Comparison of ENCODE assay signal across 1 cellular context in the genomic region with DNA sequence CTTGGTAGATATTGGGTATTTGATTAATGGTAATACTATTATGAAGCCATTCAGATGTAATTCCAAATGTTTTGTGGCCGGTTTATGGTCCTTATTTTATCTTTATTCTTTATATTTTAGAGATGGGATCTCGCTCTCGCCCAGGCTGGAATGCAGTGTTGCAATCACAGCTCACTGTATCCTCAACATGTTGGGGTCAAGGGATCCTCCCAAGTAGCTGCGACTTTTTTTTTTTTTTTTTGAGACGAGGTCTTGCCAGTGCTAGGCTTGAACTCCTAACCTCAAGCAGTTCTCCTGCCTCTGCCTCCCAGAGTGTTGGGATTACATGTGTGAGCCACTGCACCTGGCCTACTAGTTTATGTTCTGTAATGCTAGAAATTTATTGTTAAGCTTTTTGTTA.
TF ChIP-seq lines count a peak whose summit lies in the region.

No MANE protein-coding gene starts in this region.

TF ChIP-seq in H1, 55 proteins besides CTCF, POLR2A, EP300 and RAD21:
- no peak for TF ChIP-seq SRF (IDR thresholded peaks at IDR 0.05; ENCODE audit: low read depth, low read length)
- 0 out of 2 replicates have a peak, but pooled peaks have one; percentile 17 for TF ChIP-seq CEBPB (IDR thresholded peaks at IDR 0.05; ENCODE audit: low read depth, low read length)
TF ChIP-seq in H1: peak in this region for 1.
